In genomic region chr12:69405466-69405865, GRCh38 we compare ENCODE assay signal across 12 cellular contexts. TPM values are rescaled to one million over a fixed set of nuclear protein-coding genes. Genes with fewer than 3 reads are reported as not detected.
DNase-seq lines count a peak whose midpoint lies in the region; ATAC-seq and TF ChIP-seq lines count a peak whose summit lies in the region.
"Had no signal": no experiment of that assay in that cellular context is flagged by ENCODE, and none has a peak within 500 bp of the region (broad histone marks: within the 10 kb centered on the region; RNA-seq: fewer than 3 reads in every experiment).

No MANE protein-coding gene starts in this region.

- H3K36me3 ChIP-seq in breast epithelium (no peaks in the 10 kb centered on the region), hepatocyte (replicated peaks; ENCODE audit: insufficient read depth, low read depth) (no peaks in the 10 kb centered on the region), uterus (no peaks in the 10 kb centered on the region)

- DNase-seq in MCF 10A (ENCODE audit: unreplicated experiment) (peak; percentile 84), breast epithelium (ENCODE audit: low spot score in 2 of 2) (no peak), amniotic stem cell (lab: John Stamatoyannopoulos, UW) (peak; percentile 85), hepatocyte (ENCODE audit: low spot score) (peak; percentile 77), uterus (peak; percentile 26 to 48)
- no peak for DNase-seq in stimulated activated naive CD8-positive, alpha-beta T cell treated with anti-CD3 and anti-CD28 coated beads, Interleukin-15, Interleukin-2, amounts not matched to agents 100 U/mL and 50 U/mL, for 24 hours
- DNase-seq in activated CD4-positive, alpha-beta T cell treated with anti-CD3 and anti-CD28 coated beads, Interleukin-2, amount 10 ng/mL, durations not matched to agents 24 days and 14 days = no peak
- no peak for DNase-seq in activated T-cell treated with anti-CD3 and anti-CD28 coated beads, Interleukin-2, amount 50 U/mL, for 48 hours
- DNase-seq: 8988T; activated CD4-positive, alpha-beta T cell treated with anti-CD3 and anti-CD28 coated beads for 48 hours; amygdala; stimulated activated CD4-positive, alpha-beta T cell treated with anti-CD3 and anti-CD28 coated beads, Interleukin-4, amount 100 ng/mL, for 1 hour had no signal

- H3K27ac Mint-ChIP-seq in MCF 10A (ENCODE audit: low read depth, unreplicated experiment) = peak overlapping the region; percentile 47
- H3K27ac Mint-ChIP-seq in activated CD4-positive, alpha-beta T cell treated with anti-CD3 and anti-CD28 coated beads, Interleukin-2, amount 10 ng/mL, durations not matched to agents 24 days and 14 days = no peak overlapping the region

- ATAC-seq in stimulated activated naive CD8-positive, alpha-beta T cell treated with anti-CD3 and anti-CD28 coated beads, Interleukin-15, Interleukin-2, amounts not matched to agents 100 U/mL and 50 U/mL, for 24 hours = no peak

- H3K36me3 Mint-ChIP-seq in MCF 10A (ENCODE audit: insufficient read depth, unreplicated experiment) = no peaks in the 10 kb centered on the region
- peaks cover 3% of the 10 kb centered on the region for H3K36me3 Mint-ChIP-seq in activated CD4-positive, alpha-beta T cell treated with anti-CD3 and anti-CD28 coated beads, Interleukin-2, amount 10 ng/mL, durations not matched to agents 24 days and 14 days (ENCODE audit: low read depth)

- H3K27ac ChIP-seq in breast epithelium (no peak overlapping the region), hepatocyte (peak overlapping the region; percentile 69), uterus (no peak overlapping the region)

- no peaks in the 10 kb centered on the region for H3K9me2 ChIP-seq in hepatocyte (replicated peaks; ENCODE audit: insufficient read depth)

- peak overlapping the region; percentile 23 for H3K4me2 ChIP-seq in hepatocyte

- H3K4me1 ChIP-seq in breast epithelium (no peaks in the 10 kb centered on the region), hepatocyte (ENCODE audit: insufficient read depth) (peaks cover 2% of the 10 kb centered on the region), uterus (no peaks in the 10 kb centered on the region)

- H3K27me3 ChIP-seq in breast epithelium = no peaks in the 10 kb centered on the region
- no peaks in the 10 kb centered on the region for H3K27me3 ChIP-seq in hepatocyte
- no peaks in the 10 kb centered on the region for H3K27me3 ChIP-seq in uterus

- 55% methylated on average over 6 of the region's 6 CpGs for WGBS in hepatocyte (ENCODE audit: low lambda C conversion rate, missing lambda C conversion rate)

- H3K4me3 Mint-ChIP-seq in MCF 10A (ENCODE audit: unreplicated experiment) = no peak overlapping the region
- H3K4me3 Mint-ChIP-seq in activated CD4-positive, alpha-beta T cell treated with anti-CD3 and anti-CD28 coated beads, Interleukin-2, amount 10 ng/mL, durations not matched to agents 24 days and 14 days = no peak overlapping the region

- peaks cover 18% of the 10 kb centered on the region for H3K4me1 Mint-ChIP-seq in MCF 10A (ENCODE audit: insufficient read depth, unreplicated experiment)
- no peaks in the 10 kb centered on the region for H3K4me1 Mint-ChIP-seq in activated CD4-positive, alpha-beta T cell treated with anti-CD3 and anti-CD28 coated beads, Interleukin-2, amount 10 ng/mL, durations not matched to agents 24 days and 14 days

- no peak for TF ChIP-seq CTCF in MCF 10A (IDR thresholded peaks at IDR 0.05; ENCODE audit: unreplicated experiment)
- TF ChIP-seq CTCF in breast epithelium (IDR thresholded peaks at IDR 0.05) = no peak
- TF ChIP-seq CTCF in hepatocyte (IDR thresholded peaks at IDR 0.05; ENCODE audit: poor library complexity) = no peak
- no peak for TF ChIP-seq CTCF in uterus (IDR thresholded peaks at IDR 0.05)

- intact Hi-C loops in MCF 10A (cut with micrococcal nuclease) (no loop called here), breast epithelium (cut with DNase I; ENCODE audit: low total_unique reads) (no loop called here), uterus (cut with DNase I; ENCODE audit: low total_unique reads) (no loop called here)
- intact Hi-C loops in activated CD4-positive, alpha-beta T cell treated with anti-CD3 and anti-CD28 coated beads, Interleukin-2, amount 10 ng/mL, durations not matched to agents 24 days and 14 days (cut with micrococcal nuclease) = no loop called here

- no peaks in the 10 kb centered on the region for H3K79me2 ChIP-seq in hepatocyte

- POLR2A ChIA-PET in MCF 10A (lab: Yijun Ruan, JAX) = interaction anchor here (0.5 kb wide), 1 partner anchor 389 kb away, joined by 3 read pairs; no protein-coding TSS in a partner anchor

- CTCF ChIA-PET in MCF 10A (lab: Yijun Ruan, JAX) = interaction anchor here (2.3 kb wide), 1 partner anchor 165 kb away, joined by 6 read pairs; no protein-coding TSS in a partner anchor

- no TSS peak for BruUV-seq in MCF 10A (replicated peaks; lab: Mats Ljungman, UMichigan)

- H3K4me3 ChIP-seq in breast epithelium (no peak overlapping the region), hepatocyte (no peak overlapping the region), uterus (no peak overlapping the region)

- H4K20me1 ChIP-seq in hepatocyte (ENCODE audit: insufficient read depth, poor library complexity, severe bottlenecking) = no peaks in the 10 kb centered on the region

- TF ChIP-seq POLR2A in breast epithelium (IDR thresholded peaks at IDR 0.05) (no peak), uterus (IDR thresholded peaks at IDR 0.05) (no peak)

- no peaks in the 10 kb centered on the region for H3K9me3 ChIP-seq in breast epithelium
- no peaks in the 10 kb centered on the region for H3K9me3 ChIP-seq in hepatocyte (ENCODE audit: low read depth)
- no peaks in the 10 kb centered on the region for H3K9me3 ChIP-seq in uterus

- no peaks in the 10 kb centered on the region for H3K9me3 Mint-ChIP-seq in MCF 10A (ENCODE audit: unreplicated experiment)
- H3K9me3 Mint-ChIP-seq in activated CD4-positive, alpha-beta T cell treated with anti-CD3 and anti-CD28 coated beads, Interleukin-2, amount 10 ng/mL, durations not matched to agents 24 days and 14 days = no peaks in the 10 kb centered on the region

- no peak overlapping the region for H2AFZ ChIP-seq in hepatocyte

- H3K27me3 Mint-ChIP-seq in MCF 10A (ENCODE audit: insufficient read depth, unreplicated experiment) = no peaks in the 10 kb centered on the region
- H3K27me3 Mint-ChIP-seq in activated CD4-positive, alpha-beta T cell treated with anti-CD3 and anti-CD28 coated beads, Interleukin-2, amount 10 ng/mL, durations not matched to agents 24 days and 14 days = no peaks in the 10 kb centered on the region

RNA-seq across cellular contexts. Expression of gene YEATS4, which starts 45.9 kb away (rescaled TPM):
- total RNA-seq in MCF 10A (2022) (26.1 and 30.9 TPM in 2 replicates), breast epithelium (10 to 100 TPM; 13.8 to 23.0 (median 16.1) TPM), hepatocyte (47.2 and 58.2 TPM in 2 replicates), uterus (10 to 100 TPM in 2 of 4 donors, 1 to 10 TPM in 2; 8.0 to 58.2 (median 14.1) TPM)
- 16.2 and 25.2 TPM in 2 replicates for polyA plus RNA-seq in hepatocyte
- 37.9 and 41.8 TPM in 2 replicates for total RNA-seq in activated CD4-positive, alpha-beta T cell treated with anti-CD3 and anti-CD28 coated beads, Interleukin-2, amount 10 ng/mL, durations not matched to agents 24 days and 14 days

RNA-seq across cellular contexts. Expression of gene LYZ, which starts 57.3 kb away (rescaled TPM):
- total RNA-seq in MCF 10A (2022) (not detected in 2 replicates), breast epithelium (10 to 100 TPM; 13.4 to 99.9 (median 57.1) TPM), hepatocyte (282 and 304 TPM in 2 replicates), uterus (10 to 100 TPM in 2 of 4 donors, 1 to 10 TPM in 2; 7.4 to 17.4 (median 12.7) TPM)
- polyA plus RNA-seq in hepatocyte = 129 and 170 TPM in 2 replicates
- not detected in 2 replicates for total RNA-seq in activated CD4-positive, alpha-beta T cell treated with anti-CD3 and anti-CD28 coated beads, Interleukin-2, amount 10 ng/mL, durations not matched to agents 24 days and 14 days

Comparison
In these comparisons a context has a peak if more than half of its experiments do, and no peak if none do; other contexts are left out.
1. DNase-seq: peak in MCF 10A (single experiment), amniotic stem cell (single experiment), hepatocyte (single experiment) and uterus (2 of 2); none in breast epithelium (0 of 2), stimulated activated naive CD8-positive, alpha-beta T cell treated with anti-CD3 and anti-CD28 coated beads, Interleukin-15, Interleukin-2, amounts not matched to agents 100 U/mL and 50 U/mL, for 24 hours (single experiment), activated CD4-positive, alpha-beta T cell treated with anti-CD3 and anti-CD28 coated beads, Interleukin-2, amount 10 ng/mL, durations not matched to agents 24 days and 14 days (single experiment) and activated T-cell treated with anti-CD3 and anti-CD28 coated beads, Interleukin-2, amount 50 U/mL, for 48 hours (0 of 2).